In the genomic region with DNA sequence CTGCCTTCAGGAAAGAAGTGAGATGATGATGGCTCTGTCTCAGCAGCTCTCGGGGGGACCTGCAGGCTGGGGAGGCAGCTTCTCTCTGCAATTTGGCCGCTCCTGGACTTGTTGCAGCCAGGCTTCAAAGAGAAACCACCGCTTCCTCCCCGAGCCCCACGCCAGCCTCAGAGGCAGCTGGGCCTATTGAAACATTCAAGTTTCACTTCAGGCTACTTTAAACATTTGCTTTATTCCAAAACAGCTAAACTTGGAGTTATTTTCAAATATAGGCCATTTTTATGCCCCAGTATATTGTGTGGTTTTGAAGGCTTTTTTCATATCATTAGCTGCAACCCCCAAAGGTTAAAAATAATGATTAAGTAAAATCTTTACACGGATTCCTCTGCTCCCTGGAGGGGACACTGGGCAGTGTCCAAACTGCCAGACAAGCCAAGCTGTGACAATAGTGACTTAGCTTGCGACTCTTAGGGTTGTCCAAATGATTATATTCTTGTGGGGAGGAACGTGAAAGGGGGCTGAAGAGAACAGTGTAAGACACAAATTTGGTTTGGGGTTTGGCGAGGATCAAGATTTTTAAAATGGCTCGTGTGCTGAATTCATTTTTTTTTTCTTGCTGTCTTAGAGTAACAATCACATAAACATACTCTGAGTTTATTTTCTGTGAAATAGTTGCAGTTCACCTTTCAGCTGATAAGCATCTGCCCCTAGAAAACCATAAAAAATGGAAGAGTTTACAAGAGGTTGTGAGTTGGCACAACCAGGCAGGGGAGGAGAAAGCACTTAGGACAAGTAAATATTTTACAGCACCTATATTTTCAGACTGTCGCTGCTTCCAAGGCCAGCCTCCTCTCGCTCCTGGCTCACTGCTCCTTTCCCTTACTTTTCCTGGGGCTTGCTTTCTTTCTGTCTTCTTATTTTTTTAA, we compare ENCODE assay signal across 8 cellular contexts.
DNase-seq lines count a peak whose midpoint lies in the region; ATAC-seq and TF ChIP-seq lines count a peak whose summit lies in the region.

No MANE protein-coding gene starts in this region.

- POLR2A ChIA-PET in WTC11 (lab: Charles Lee), result no interaction called here

- peaks cover 8 to 18% of the 10 kb centered on the region in 2 donors for H3K4me1 ChIP-seq in muscle layer of duodenum (ENCODE audit: control insufficient read depth in 1 of 2, insufficient read depth in 2 of 2, low read length in 2 of 2)
- peaks cover 9% of the 10 kb centered on the region for H3K4me1 ChIP-seq in testis

- H3K27me3 Mint-ChIP-seq in WTC11 (ENCODE audit: low read depth), result no peaks in the 10 kb centered on the region; the same call in 1 of the 2 replicates

- H3K4me3 ChIP-seq in muscle layer of duodenum (ENCODE audit: low read depth in 1 of 2, low read length in 2 of 2), result peak overlapping the region; percentile 47 to 51
- H3K4me3 ChIP-seq in testis, result no peak overlapping the region

- no peaks in the 10 kb centered on the region for H3K36me3 ChIP-seq in muscle layer of duodenum (ENCODE audit: control insufficient read depth in 1 of 2, insufficient read depth in 2 of 2, low read length in 2 of 2)
- no peaks in the 10 kb centered on the region for H3K36me3 ChIP-seq in testis (ENCODE audit: low read depth, missing control alignments)

- peak overlapping the region; percentile 86 for H3K27ac ChIP-seq in muscle layer of duodenum (ENCODE audit: low read length)
- peak overlapping the region; percentile 59 to 91 for H3K27ac ChIP-seq in testis

- H3K36me3 Mint-ChIP-seq in WTC11, result peaks cover 15% of the 10 kb centered on the region

- H3K4me1 Mint-ChIP-seq in WTC11, result peaks cover 5% of the 10 kb centered on the region

- TF ChIP-seq POLR2A in testis (IDR thresholded peaks at IDR 0.05), result no peak

- no peaks in the 10 kb centered on the region for H3K27me3 ChIP-seq in muscle layer of duodenum (ENCODE audit: low read depth, low read length)
- no peaks in the 10 kb centered on the region for H3K27me3 ChIP-seq in testis

- H3K9me3 ChIP-seq in muscle layer of duodenum (ENCODE audit: control insufficient read depth in 1 of 2, low read length in 2 of 2) (no peaks in the 10 kb centered on the region), testis (no peaks in the 10 kb centered on the region)

- ATAC-seq in GM19463 (IDR thresholded peaks at IDR 0.05; ENCODE audit: unreplicated experiment), result peak; percentile 88
- ATAC-seq in HG03571 (IDR thresholded peaks at IDR 0.05; ENCODE audit: unreplicated experiment), result peak; percentile 95
- peak; percentile 26; the same call in 1 of the 2 replicates for ATAC-seq in WTC11

- peaks cover 12% of the 10 kb centered on the region for H3K9me3 Mint-ChIP-seq in WTC11

- TF ChIP-seq CTCF in WTC11 (IDR thresholded peaks at IDR 0.05), result no peak
- no peak for TF ChIP-seq CTCF in testis (IDR thresholded peaks at IDR 0.05)

- DNase-seq in DMS53 (lab: John Stamatoyannopoulos, UW) (peak; percentile 66), WTC11 (ENCODE audit: low spot score) (no peak), testis (peak; percentile 66), T1000 (lab: John Stamatoyannopoulos, UW) (no peak)
- DNase-seq in effector CD4-positive, alpha-beta T cell, result peak; percentile 10

- CTCF ChIA-PET in WTC11 (lab: Charles Lee), result no interaction called here

- intact Hi-C loops in testis (cut with DNase I; ENCODE audit: low total_unique reads), result no loop called here

- H3K4me3 Mint-ChIP-seq in WTC11, result no peak overlapping the region

- 31 to 42% methylated on average over 12 of the region's 12 CpGs for WGBS in testis, 2 donors

- no peak overlapping the region for H3K27ac Mint-ChIP-seq in WTC11

TF ChIP-seq in WTC11, 78 proteins besides CTCF, POLR2A, EP300 and RAD21:
- no peak for TF ChIP-seq RORB (CRISPR knock-in tag; IDR thresholded peaks at IDR 0.05)
- no peak for TF ChIP-seq FOXK1 (CRISPR knock-in tag; IDR thresholded peaks at IDR 0.05)
- no peak for TF ChIP-seq TCF7 (CRISPR knock-in tag; IDR thresholded peaks at IDR 0.05; ENCODE audit: low read depth)
- TF ChIP-seq NFYB (CRISPR knock-in tag; conservative IDR thresholded peaks at IDR 0.05; ENCODE audit: low read depth), result no peak
- TF ChIP-seq USF2 (CRISPR knock-in tag; IDR thresholded peaks at IDR 0.05), result no peak
TF ChIP-seq in WTC11: peak in this region for 0.

Comparison
In these comparisons a context has a peak if more than half of its experiments do, and no peak if none do; other contexts are left out.
1. DNase-seq: peak in DMS53 (single experiment), effector CD4-positive, alpha-beta T cell (single experiment) and testis (single experiment); none in WTC11 (single experiment) and T1000 (single experiment).
2. ATAC-seq: peak in every context shown above with its lines; median percentile 95 in HG03571; 88 in GM19463; 26 in WTC11.
3. H3K4me3 ChIP-seq: peak in muscle layer of duodenum (2 of 2); none in testis (0 of 2).